ENCODE assay signal across 16 cellular contexts in genomic region chr9:129558551-129559505, GRCh38.
DNase-seq lines count a peak whose midpoint lies in the region; ATAC-seq and TF ChIP-seq lines count a peak whose summit lies in the region.
"Had no signal": no experiment of that assay in that cellular context is flagged by ENCODE, and none has a peak within 500 bp of the region (broad histone marks: within the 10 kb centered on the region; RNA-seq: fewer than 3 reads in every experiment).

No MANE protein-coding gene starts in this region.

- CTCF ChIA-PET in Caco-2 (lab: Charles Lee), result interaction anchor here (0.7 to 1.3 kb wide), 4 partner anchors 39 to 427 kb away, joined by 3 read pairs; no protein-coding TSS in a partner anchor

- BruUV-seq in Caco-2 (replicated peaks; lab: Mats Ljungman, UMichigan), result no TSS peak

- no peak overlapping the region for H3K9ac ChIP-seq in endodermal cell (ENCODE audit: extremely low read depth, low read length, poor library complexity, severe bottlenecking)

- TF ChIP-seq EP300 in Ishikawa (IDR thresholded peaks at IDR 0.05; ENCODE audit: borderline replicate concordance), result peak; percentile 95

- peaks cover 43% of the 10 kb centered on the region for H3K4me1 ChIP-seq in Caco-2
- H3K4me1 ChIP-seq in endodermal cell (ENCODE audit: control insufficient read depth, insufficient read depth, low read length), result peaks cover 27% of the 10 kb centered on the region
- H3K4me1 ChIP-seq in tibial artery, result peaks cover 0 to 12% (median 0%) of the 10 kb centered on the region in 4 donors

- H3K4me3 Mint-ChIP-seq in Caco-2 (ENCODE audit: unreplicated experiment), result no peak overlapping the region
- peak overlapping the region; percentile 24 for H3K4me3 Mint-ChIP-seq in endodermal cell
- H3K4me3 Mint-ChIP-seq in nephron progenitor cell, result peak overlapping the region; percentile 26
- H3K4me3 Mint-ChIP-seq: stimulated activated memory B cell treated with anti-CD40 and anti-IgM and Interleukin-4, amounts not matched to agents 10 μg/mL and 1 μg/mL and 100 μg/mL, for 72 hours had no signal

- ATAC-seq in GM19452 (IDR thresholded peaks at IDR 0.05; ENCODE audit: unreplicated experiment), result no peak
- no peak for ATAC-seq in HG03139 (IDR thresholded peaks at IDR 0.05; ENCODE audit: unreplicated experiment)
- no peak for ATAC-seq in HG03432 (IDR thresholded peaks at IDR 0.05; ENCODE audit: unreplicated experiment)

- POLR2A ChIA-PET in Caco-2 (lab: Charles Lee), result interaction anchor here (0.5 to 1.3 kb wide), 3 partner anchors 62 to 119 kb away, joined by 3 to 6 read pairs (median 3); no protein-coding TSS in a partner anchor

- H3K27ac Mint-ChIP-seq in Caco-2 (ENCODE audit: unreplicated experiment), result peak overlapping the region; percentile 73
- H3K27ac Mint-ChIP-seq in endodermal cell, result peak overlapping the region; percentile 96
- peak overlapping the region; percentile 98 for H3K27ac Mint-ChIP-seq in nephron progenitor cell
- H3K27ac Mint-ChIP-seq: stimulated activated memory B cell treated with anti-CD40 and anti-IgM and Interleukin-4, amounts not matched to agents 10 μg/mL and 1 μg/mL and 100 μg/mL, for 72 hours had no signal

- intact Hi-C loops in Caco-2 (cut with micrococcal nuclease; ENCODE audit: unreplicated experiment), result loop anchor here (5.0 kb wide), 1 partner anchor 38 kb away; no protein-coding TSS in a partner anchor
- intact Hi-C loops in tibial artery (cut with DNase I; ENCODE audit: low total_unique reads), result no loop called here

- DNase-seq in Caco-2 (peak; percentile 87 to 95), endodermal cell (peak; percentile 91), nephron progenitor cell (peak; percentile 67), tibial artery (no peak)
- DNase-seq: activated T-cell treated with anti-CD3 and anti-CD28 coated beads, Interleukin-2, amount 50 U/mL, for 48 hours; AML-193; anterior cingulate cortex; EL; mammary epithelial cell; NCI-H2107; SW 1271 had no signal

- H3K27me3 ChIP-seq in Caco-2 (replicated peaks; ENCODE audit: control insufficient read depth, insufficient read depth, low read length), result no peaks in the 10 kb centered on the region
- H3K27me3 ChIP-seq in endodermal cell (ENCODE audit: control insufficient read depth, insufficient read depth, low read length, poor library complexity, severe bottlenecking), result no peaks in the 10 kb centered on the region
- no peaks in the 10 kb centered on the region for H3K27me3 ChIP-seq in tibial artery

- H3K9me3 Mint-ChIP-seq in Caco-2 (ENCODE audit: unreplicated experiment) (no peaks in the 10 kb centered on the region), endodermal cell (no peaks in the 10 kb centered on the region), nephron progenitor cell (no peaks in the 10 kb centered on the region)
- H3K9me3 Mint-ChIP-seq: stimulated activated memory B cell treated with anti-CD40 and anti-IgM and Interleukin-4, amounts not matched to agents 10 μg/mL and 1 μg/mL and 100 μg/mL, for 72 hours had no signal

- no peaks in the 10 kb centered on the region for H3K9me3 ChIP-seq in Caco-2
- H3K9me3 ChIP-seq in endodermal cell (ENCODE audit: control insufficient read depth, low read length), result no peaks in the 10 kb centered on the region
- no peaks in the 10 kb centered on the region for H3K9me3 ChIP-seq in tibial artery

- peaks cover 36% of the 10 kb centered on the region for H3K4me1 Mint-ChIP-seq in Caco-2 (ENCODE audit: low read depth, unreplicated experiment)
- H3K4me1 Mint-ChIP-seq in endodermal cell, result peaks cover 54% of the 10 kb centered on the region
- H3K4me1 Mint-ChIP-seq in nephron progenitor cell, result peaks cover 93% of the 10 kb centered on the region
- H3K4me1 Mint-ChIP-seq: stimulated activated memory B cell treated with anti-CD40 and anti-IgM and Interleukin-4, amounts not matched to agents 10 μg/mL and 1 μg/mL and 100 μg/mL, for 72 hours had no signal

- H3K27me3 Mint-ChIP-seq in Caco-2 (ENCODE audit: insufficient read depth, unreplicated experiment) (no peaks in the 10 kb centered on the region), endodermal cell (ENCODE audit: insufficient read depth) (no peaks in the 10 kb centered on the region), nephron progenitor cell (ENCODE audit: low read depth, poor library complexity) (peaks cover 4% of the 10 kb centered on the region)

- WGBS in endodermal cell (ENCODE audit: insufficient coverage in 1 of 2, insufficient read length in 1 of 2), 2 experiments, result 44 to 54% methylated on average over 8 to 19 of the region's 21 CpGs

- no peaks in the 10 kb centered on the region for H3K36me3 ChIP-seq in Caco-2 (ENCODE audit: control insufficient read depth, insufficient read depth, low read length)
- no peaks in the 10 kb centered on the region for H3K36me3 ChIP-seq in endodermal cell (ENCODE audit: control insufficient read depth, insufficient read depth, low read length)
- no peaks in the 10 kb centered on the region for H3K36me3 ChIP-seq in tibial artery

- peak overlapping the region; percentile 98 for H3K27ac ChIP-seq in endodermal cell (ENCODE audit: low read depth, low read length)
- no peak overlapping the region for H3K27ac ChIP-seq in tibial artery

- H3K4me3 ChIP-seq in Caco-2 (ENCODE audit: low read depth, low read length) (no peak overlapping the region), endodermal cell (ENCODE audit: low read length) (no peak overlapping the region), tibial artery (no peak overlapping the region)

- TF ChIP-seq CTCF in Caco-2 (IDR thresholded peaks at IDR 0.05; ENCODE audit: insufficient read depth in 1 of 2, low read depth in 1 of 2, low read length in 1 of 2, severe bottlenecking in 1 of 2, unreplicated experiment in 1 of 2) (no peak), endodermal cell (conservative IDR thresholded peaks at IDR 0.05) (peak; percentile 3), nephron progenitor cell (IDR thresholded peaks at IDR 0.05) (no peak), tibial artery (IDR thresholded peaks at IDR 0.05) (no peak)

- no peak; the same call in 1 of the 2 replicates for TF ChIP-seq RAD21 in Ishikawa (IDR thresholded peaks at IDR 0.05; ENCODE audit: low read depth)

- H3K36me3 Mint-ChIP-seq in Caco-2 (ENCODE audit: insufficient read depth, unreplicated experiment), result peaks cover 18% of the 10 kb centered on the region
- H3K36me3 Mint-ChIP-seq in endodermal cell (ENCODE audit: low read depth), result no peaks in the 10 kb centered on the region
- no peaks in the 10 kb centered on the region for H3K36me3 Mint-ChIP-seq in nephron progenitor cell (ENCODE audit: low read depth)
- H3K36me3 Mint-ChIP-seq: stimulated activated memory B cell treated with anti-CD40 and anti-IgM and Interleukin-4, amounts not matched to agents 10 μg/mL and 1 μg/mL and 100 μg/mL, for 72 hours had no signal

TF ChIP-seq in Ishikawa, 13 proteins besides CTCF, POLR2A, EP300 and RAD21:
- TF ChIP-seq EGR1 (IDR thresholded peaks at IDR 0.05) (no peak; the same call in 1 of the 2 replicates), USF1 (IDR thresholded peaks at IDR 0.05) (no peak), REST (IDR thresholded peaks at IDR 0.05; ENCODE audit: low read depth) (peak; percentile 36; the same call in 1 of the 2 replicates), NFIC (IDR thresholded peaks at IDR 0.05) (peak; percentile 78), CEBPB (IDR thresholded peaks at IDR 0.05) (peak; percentile 35; the same call in 1 of the 2 replicates), MAX (IDR thresholded peaks at IDR 0.05) (peak; percentile 82), TAF1 (IDR thresholded peaks at IDR 0.05; ENCODE audit: low read depth) (no peak), TCF12 (IDR thresholded peaks at IDR 0.05; ENCODE audit: low read depth) (peak; percentile 93), TEAD4 (IDR thresholded peaks at IDR 0.05) (peak; percentile 73), YY1 (IDR thresholded peaks at IDR 0.05; ENCODE audit: low read depth) (no peak), FOXM1 (IDR thresholded peaks at IDR 0.05; ENCODE audit: borderline replicate concordance, low read depth) (peak; percentile 80), CREB1 (IDR thresholded peaks at IDR 0.05; ENCODE audit: low read depth) (no peak), ZBTB7A (IDR thresholded peaks at IDR 0.05; ENCODE audit: low read depth) (no peak)

Comparison
In these comparisons a context has a peak if more than half of its experiments do, and no peak if none do; other contexts are left out.
1. DNase-seq: peak in Caco-2 (2 of 2), endodermal cell (single experiment) and nephron progenitor cell (single experiment); none in tibial artery (0 of 2).
2. Peak in every context shown above with its lines, with median percentiles within 50 percentile points of each other: H3K27ac Mint-ChIP-seq.